9 cellular contexts compared by ENCODE assay signal in the genomic region with DNA sequence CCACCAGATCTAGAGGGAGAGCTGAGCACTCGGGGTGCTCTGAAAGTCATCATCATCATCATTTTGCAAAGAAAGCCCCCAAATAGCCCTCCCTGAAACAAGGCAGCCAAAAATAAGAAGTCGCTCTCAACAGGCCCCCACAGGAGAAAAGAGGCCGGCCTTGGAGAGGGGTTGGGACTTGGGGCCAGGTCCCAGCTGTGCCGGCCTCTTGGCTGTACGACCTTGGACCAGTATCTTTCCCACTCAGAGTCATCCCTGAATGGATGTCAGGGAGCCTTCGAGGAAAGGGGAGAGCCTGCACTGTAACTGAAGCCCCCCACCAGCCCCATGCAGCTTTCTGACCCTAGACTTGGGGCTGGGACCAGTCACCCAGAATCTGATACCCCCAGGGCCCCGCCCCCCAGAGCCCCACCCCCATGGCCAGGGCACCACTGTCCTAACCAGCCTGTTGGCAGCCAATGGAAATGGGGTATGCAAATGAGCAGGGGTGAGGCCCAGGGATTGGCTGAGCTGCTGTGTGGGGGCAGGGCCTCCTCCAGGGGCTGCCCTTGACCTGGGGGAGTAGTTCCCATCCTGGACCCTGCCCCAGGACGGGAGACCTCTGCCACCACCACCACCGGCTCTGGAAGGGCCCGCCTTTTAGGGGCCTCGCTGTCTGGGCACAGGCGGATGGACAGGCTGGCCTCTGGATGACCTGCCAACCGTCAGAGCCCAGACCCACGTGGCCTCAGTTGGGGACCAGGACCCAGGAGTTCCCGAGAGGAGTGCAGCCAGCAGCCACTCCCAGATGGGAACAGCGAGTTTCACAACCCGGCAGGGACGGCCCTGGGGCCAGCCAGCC. TPM values are rescaled to one million over a fixed set of nuclear protein-coding genes. Genes with fewer than 3 reads are reported as not detected.
A peak's percentile ranks its signal among the peaks of the same experiment; 100 is the strongest.
DNase-seq lines count a peak whose midpoint lies in the region; ATAC-seq and TF ChIP-seq lines count a peak whose summit lies in the region.
"Had no signal": no experiment of that assay in that cellular context is flagged by ENCODE, and none has a peak within 500 bp of the region (broad histone marks: within the 10 kb centered on the region; RNA-seq: fewer than 3 reads in every experiment).

No MANE protein-coding gene starts in this region.

- no peak overlapping the region for H3K27ac ChIP-seq in right cardiac atrium (ENCODE audit: low read length)
- no peak overlapping the region for H3K27ac ChIP-seq in PC-9
- no peak overlapping the region for H3K27ac ChIP-seq in upper lobe of right lung

- TF ChIP-seq CTCF in PC-9 (conservative IDR thresholded peaks at IDR 0.05) (no peak), fibroblast of the aortic adventitia (IDR thresholded peaks at IDR 0.05; ENCODE audit: insufficient read depth, low read length) (no peak), upper lobe of right lung (IDR thresholded peaks at IDR 0.05) (no peak)

- intact Hi-C loops in right cardiac atrium (cut with DNase I): no loop called here
- intact Hi-C loops in Right ventricle myocardium inferior (cut with DNase I): no loop called here
- intact Hi-C loops in PC-9 (cut with micrococcal nuclease; ENCODE audit: unreplicated experiment): no loop called here
- intact Hi-C loops in upper lobe of right lung (cut with DNase I): no loop called here
- intact Hi-C loops in posterior cingulate gyrus (cut with DNase I): no loop called here

- no peaks in the 10 kb centered on the region for H3K27me3 ChIP-seq in right cardiac atrium (ENCODE audit: control insufficient read depth, insufficient read depth)
- H3K27me3 ChIP-seq in PC-9 (ENCODE audit: insufficient read depth, low read depth): no peaks in the 10 kb centered on the region
- H3K27me3 ChIP-seq in upper lobe of right lung: no peaks in the 10 kb centered on the region

- peak; percentile 69 to 85 (median 85) for DNase-seq in right cardiac atrium
- DNase-seq in Right ventricle myocardium inferior (ENCODE audit: missing footprints): no peak
- DNase-seq in PC-9: peak; percentile 44 to 64
- peak; percentile 46 for DNase-seq in fibroblast of the aortic adventitia (ENCODE audit: low read depth)
- DNase-seq in upper lobe of right lung: no peak
- DNase-seq in posterior cingulate gyrus: no peak
- no peak for DNase-seq in GF-D8 (lab: John Stamatoyannopoulos, UW)
- DNase-seq in T-helper 1 cell: no peak
- DNase-seq: effector CD4-positive, alpha-beta T cell had no signal

- POLR2A ChIA-PET in PC-9 (lab: Charles Lee; ENCODE audit: unreplicated experiment): no interaction called here

- H3K4me2 ChIP-seq in PC-9: no peak overlapping the region

- no peaks in the 10 kb centered on the region for H3K9me2 ChIP-seq in PC-9 (ENCODE audit: insufficient read depth)

- ATAC-seq in right cardiac atrium (peak; percentile 27 to 55), Right ventricle myocardium inferior (no peak), upper lobe of right lung (peak; percentile 4)

- H3K4me1 ChIP-seq in right cardiac atrium (ENCODE audit: control insufficient read depth, insufficient read depth, low read length) (peaks cover 3% of the 10 kb centered on the region), PC-9 (replicated peaks; ENCODE audit: insufficient read depth) (no peaks in the 10 kb centered on the region), upper lobe of right lung (no peaks in the 10 kb centered on the region)

- CTCF ChIA-PET in PC-9 (lab: Charles Lee): no interaction called here

- 53% methylated on average over 18 of the region's 18 CpGs for WGBS in right cardiac atrium

- no TSS peak for BruUV-seq in PC-9 (replicated peaks; lab: Mats Ljungman, UMichigan)

- H3K4me3 ChIP-seq in right cardiac atrium (ENCODE audit: low read length) (no peak overlapping the region), PC-9 (no peak overlapping the region), fibroblast of the aortic adventitia (ENCODE audit: low read depth, low read length) (no peak overlapping the region), upper lobe of right lung (no peak overlapping the region)

- H3F3A ChIP-seq in PC-9 (ENCODE audit: insufficient read depth, low read depth): no peaks in the 10 kb centered on the region

- H3K79me2 ChIP-seq in PC-9 (ENCODE audit: low read depth): no peaks in the 10 kb centered on the region

- H4K20me1 ChIP-seq in PC-9 (ENCODE audit: insufficient read depth): peaks cover 28% of the 10 kb centered on the region

- H3K9me3 ChIP-seq in right cardiac atrium (ENCODE audit: control insufficient read depth, low read length): no peaks in the 10 kb centered on the region
- H3K9me3 ChIP-seq in PC-9 (ENCODE audit: insufficient read depth, low read depth): no peaks in the 10 kb centered on the region
- no peaks in the 10 kb centered on the region for H3K9me3 ChIP-seq in upper lobe of right lung

- H2AFZ ChIP-seq in PC-9: no peak overlapping the region

- H3K36me3 ChIP-seq in PC-9 (ENCODE audit: low read depth): no peaks in the 10 kb centered on the region
- H3K36me3 ChIP-seq in upper lobe of right lung: no peaks in the 10 kb centered on the region

RNA-seq across cellular contexts. Expression of a gene that starts 15.4 kb away (rescaled TPM):
- 10 to 100 TPM in 1 of 4 donors, 1 to 10 TPM in 3; 8.1 to 11.4 (median 8.7) TPM for total RNA-seq in right cardiac atrium
- polyA plus RNA-seq in right cardiac atrium: 7.7 TPM
- total RNA-seq in Right ventricle myocardium inferior: 4.1 TPM
- total RNA-seq in PC-9 (2021): 19.7 and 20.0 TPM in 2 replicates
- 4.2 and 5.2 TPM in 2 replicates for total RNA-seq in fibroblast of the aortic adventitia (ENCODE audit: low replicate concordance)
- total RNA-seq in upper lobe of right lung: 8.4 TPM

Comparison
In these comparisons a context has a peak if more than half of its experiments do, and no peak if none do; other contexts are left out.
1. DNase-seq: peak in right cardiac atrium (3 of 3), PC-9 (2 of 2) and fibroblast of the aortic adventitia (single experiment); none in Right ventricle myocardium inferior (single experiment), upper lobe of right lung (single experiment), posterior cingulate gyrus (0 of 10), GF-D8 (single experiment) and T-helper 1 cell (0 of 5).